1 cellular context compared by ENCODE assay signal in genomic region chr12:50518129-50518528, GRCh38.
TF ChIP-seq lines count a peak whose summit lies in the region.

No MANE protein-coding gene starts in this region.

TF ChIP-seq in IMR-90, 13 proteins besides CTCF, POLR2A, EP300 and RAD21:
- TF ChIP-seq BHLHE40 (IDR thresholded peaks at IDR 0.05; ENCODE audit: low read depth, low read length) (no peak), MAZ (IDR thresholded peaks at IDR 0.05; ENCODE audit: borderline replicate concordance, low read depth, low read length) (no peak), NFE2L2 (IDR thresholded peaks at IDR 0.05; ENCODE audit: low read depth, low read length) (no peak), MXI1 (IDR thresholded peaks at IDR 0.05; ENCODE audit: borderline replicate concordance, low read depth, low read length) (no peak), USF2 (IDR thresholded peaks at IDR 0.05; ENCODE audit: low read depth, low read length) (no peak), FOS (IDR thresholded peaks at IDR 0.05; ENCODE audit: low read depth, low read length) (no peak), CHD1 (IDR thresholded peaks at IDR 0.05; ENCODE audit: low read depth, low read length) (no peak), CEBPB (IDR thresholded peaks at IDR 0.05; ENCODE audit: low read depth, low read length) (no peak), RCOR1 (IDR thresholded peaks at IDR 0.05; ENCODE audit: insufficient replicate concordance, low read length) (no peak)
